ENCODE assay signal across 21 cellular contexts in genomic region chr3:60434323-60434722, GRCh38.
DNase-seq lines count a peak whose midpoint lies in the region; ATAC-seq, FAIRE-seq and TF ChIP-seq lines count a peak whose summit lies in the region.
"Had no signal": no experiment of that assay in that cellular context is flagged by ENCODE, and none has a peak within 500 bp of the region (broad histone marks: within the 10 kb centered on the region; RNA-seq: fewer than 3 reads in every experiment).

No MANE protein-coding gene starts in this region.

- H3K9ac ChIP-seq in H1 (replicated peaks in 1 of 4; ENCODE audit: extremely low read depth in 1 of 4, low read depth in 3 of 4, low read length in 3 of 4), result no peak overlapping the region
- H3K9ac ChIP-seq in mesendoderm (ENCODE audit: low read length), result no peak overlapping the region
- H3K9ac ChIP-seq: BLaER1 treated with 17β-estradiol and CSF1 and Interleukin-3, amounts not matched to agents 10 nM and 100 nM had no signal

- H2AK5ac ChIP-seq in H1 (ENCODE audit: low read depth, low read length), result no peak overlapping the region
- H2AK5ac ChIP-seq in mesendoderm (ENCODE audit: low read length), result no peak overlapping the region

- H3K4me3 ChIP-seq in H1 (ENCODE audit: extremely low read depth in 1 of 4, insufficient read depth in 2 of 4, low read depth in 3 of 4, low read length in 4 of 4) (no peak overlapping the region), mesendoderm (ENCODE audit: low read length) (no peak overlapping the region), neuron (ENCODE audit: low read length) (no peak overlapping the region)
- H3K4me3 ChIP-seq in CD8-positive, alpha-beta T cell (ENCODE audit: low read depth, low read length), result no peak overlapping the region
- H3K4me3 ChIP-seq: A549; BLaER1 treated with 17β-estradiol and CSF1 and Interleukin-3, amounts not matched to agents 10 nM and 100 nM had no signal

- no peak overlapping the region for H3K27ac ChIP-seq in H1 (ENCODE audit: low read depth, low read length)
- no peak overlapping the region for H3K27ac ChIP-seq in mesendoderm (ENCODE audit: low read depth, low read length)
- no peak overlapping the region for H3K27ac ChIP-seq in CD8-positive, alpha-beta T cell (ENCODE audit: low read depth, low read length)
- H3K27ac ChIP-seq: 22Rv1; A549; BLaER1 treated with 17β-estradiol and CSF1 and Interleukin-3, amounts not matched to agents 10 nM and 100 nM; C4-2B had no signal

- H3K4ac ChIP-seq in H1 (replicated peaks; ENCODE audit: insufficient read length, low read depth, low read length), result no peak overlapping the region
- no peak overlapping the region for H3K4ac ChIP-seq in mesendoderm (ENCODE audit: low read depth, low read length)

- no peak for TF ChIP-seq POLR2A in H1 (IDR thresholded peaks at IDR 0.05; ENCODE audit: control extremely low read depth in 1 of 2, low read depth in 2 of 2, low read length in 2 of 2)

- no peak overlapping the region for H3K27ac Mint-ChIP-seq in CD8-positive, alpha-beta T cell
- H3K27ac Mint-ChIP-seq: B cell had no signal

- FAIRE-seq in H1 (lab: Jason Lieb, UNC), result peak; percentile 48
- FAIRE-seq: A549, D721Med, G401.6, GM12891, GM19239 had no signal

- no peak overlapping the region for H4K91ac ChIP-seq in H1 (replicated peaks; ENCODE audit: insufficient read length, low read length)

- no peak for TF ChIP-seq RAD21 in H1 (IDR thresholded peaks at IDR 0.05 in 1 of 2, conservative IDR thresholded peaks at IDR 0.05 in 1 of 2; ENCODE audit: low read depth in 2 of 2, low read length in 2 of 2)

- H2BK120ac ChIP-seq in H1 (replicated peaks; ENCODE audit: low read depth, low read length), result no peak overlapping the region
- H2BK120ac ChIP-seq in mesendoderm (ENCODE audit: low read depth, low read length), result no peak overlapping the region

- H3K27me3 Mint-ChIP-seq in CD8-positive, alpha-beta T cell (ENCODE audit: low read depth), result no peaks in the 10 kb centered on the region
- H3K27me3 Mint-ChIP-seq: B cell; CD4-positive, alpha-beta memory T cell had no signal

- no peaks in the 10 kb centered on the region for H3K27me3 ChIP-seq in H1 (replicated peaks in 1 of 4; ENCODE audit: control insufficient read depth in 3 of 4, extremely low read depth in 1 of 4, insufficient read depth in 3 of 4, low read length in 3 of 4)
- H3K27me3 ChIP-seq in mesendoderm (ENCODE audit: insufficient read depth, low read length, poor library complexity), result no peaks in the 10 kb centered on the region
- H3K27me3 ChIP-seq in neuron (ENCODE audit: insufficient read depth, low read length), result no peaks in the 10 kb centered on the region
- H3K27me3 ChIP-seq in CD8-positive, alpha-beta T cell (ENCODE audit: insufficient read depth, low read length), result no peaks in the 10 kb centered on the region
- H3K27me3 ChIP-seq: BLaER1 treated with 17β-estradiol and CSF1 and Interleukin-3, amounts not matched to agents 10 nM and 100 nM had no signal

- CTCF ChIA-PET in H1 (lab: Charles Lee; ENCODE audit: partially characterized antibody), result no interaction called here
- CTCF ChIA-PET in CD8-positive, alpha-beta T cell (lab: Charles Lee), result no interaction called here

- no peak for ATAC-seq in CD8-positive, alpha-beta T cell
- no peak for ATAC-seq in GM19324 (IDR thresholded peaks at IDR 0.05; ENCODE audit: low FRiP score, unreplicated experiment)
- ATAC-seq: A549 had no signal

- H3K56ac ChIP-seq in H1 (replicated peaks; ENCODE audit: insufficient read length, low read depth, low read length) (no peak overlapping the region), mesendoderm (ENCODE audit: low read length) (no peak overlapping the region)

- H3K9me3 Mint-ChIP-seq in CD8-positive, alpha-beta T cell, result no peaks in the 10 kb centered on the region
- H3K9me3 Mint-ChIP-seq: CD4-positive, alpha-beta memory T cell had no signal

- DNase-seq in H1 (ENCODE audit: low read depth in 1 of 2, low spot score in 2 of 2) (no peak), mesendoderm (peak; percentile 21), inferior parietal cortex (ENCODE audit: extremely low spot score) (no peak)
- DNase-seq in CD8-positive, alpha-beta T cell, result no peak
- DNase-seq: AML-193; Caco-2; Calu3; CD4-positive, alpha-beta memory T cell; DMS79 treated with DMSO at 0.1 percent for 48 hours; GF-D8 had no signal

- no peaks in the 10 kb centered on the region for H3K9me3 ChIP-seq in H1 (ENCODE audit: insufficient read depth in 2 of 2, low read depth in 1 of 2, low read length in 1 of 2)
- no peaks in the 10 kb centered on the region for H3K9me3 ChIP-seq in neuron (ENCODE audit: low read length)
- H3K9me3 ChIP-seq in CD8-positive, alpha-beta T cell (ENCODE audit: low read length), result no peaks in the 10 kb centered on the region
- H3K9me3 ChIP-seq: A549; BLaER1 treated with 17β-estradiol and CSF1 and Interleukin-3, amounts not matched to agents 10 nM and 100 nM; Caco-2 had no signal

- no peak overlapping the region for H2BK15ac ChIP-seq in H1 (ENCODE audit: low read length)
- H2BK15ac ChIP-seq in mesendoderm (replicated peaks; ENCODE audit: low read depth), result no peak overlapping the region

- WGBS in H1 (ENCODE audit: extremely low coverage in 1 of 2, insufficient coverage in 1 of 2, insufficient read length in 1 of 2, insufficient replicate concordance in 2 of 2, low coverage in 1 of 2, low lambda C conversion rate in 2 of 2, missing lambda C conversion rate in 1 of 2), 2 experiments, result 5% methylated on average over 1 of the region's 1 CpG; no CpG with 5 or more reads in 1 of the 2 experiments
- WGBS in mesendoderm (ENCODE audit: extremely low coverage, insufficient coverage, low lambda C conversion rate), result no CpG with 5 or more reads among the region's 1 CpG

- intact Hi-C loops in CD8-positive, alpha-beta T cell (cut with DNase I, micrococcal nuclease), result no loop called here

- H3K36me3 ChIP-seq in H1 (ENCODE audit: control insufficient read depth in 2 of 4, insufficient read depth in 4 of 4, low read length in 3 of 4), result no peaks in the 10 kb centered on the region
- no peaks in the 10 kb centered on the region for H3K36me3 ChIP-seq in mesendoderm (ENCODE audit: control insufficient read depth, insufficient read depth, low read length)
- H3K36me3 ChIP-seq in neuron (ENCODE audit: insufficient read depth, low read length), result no peaks in the 10 kb centered on the region
- no peaks in the 10 kb centered on the region for H3K36me3 ChIP-seq in CD8-positive, alpha-beta T cell (ENCODE audit: insufficient read depth, low read length)
- H3K36me3 ChIP-seq: BLaER1 treated with 17β-estradiol and CSF1 and Interleukin-3, amounts not matched to agents 10 nM and 100 nM had no signal

- H3K79me2 ChIP-seq in H1 (ENCODE audit: control insufficient read depth in 1 of 2, insufficient read depth in 2 of 2, low read length in 2 of 2), result no peaks in the 10 kb centered on the region
- H3K79me2 ChIP-seq in mesendoderm (ENCODE audit: control insufficient read depth, insufficient read depth, low read length), result no peaks in the 10 kb centered on the region

- H4K20me1 ChIP-seq in H1 (replicated peaks in 1 of 2; ENCODE audit: control insufficient read depth in 1 of 2, insufficient read depth in 2 of 2, low read length in 2 of 2), result no peaks in the 10 kb centered on the region
- H4K20me1 ChIP-seq: BLaER1 treated with 17β-estradiol and CSF1 and Interleukin-3, amounts not matched to agents 10 nM and 100 nM had no signal

- H3K4me1 ChIP-seq in H1 (replicated peaks in 1 of 4; ENCODE audit: control insufficient read depth in 3 of 4, insufficient read depth in 4 of 4, low read length in 3 of 4), result peaks cover 0 to 3% (median 0%) of the 10 kb centered on the region in 4 experiments; a peak in 2 of 7 replicates
- H3K4me1 ChIP-seq in mesendoderm (ENCODE audit: control insufficient read depth, low read depth, low read length), result no peaks in the 10 kb centered on the region
- no peaks in the 10 kb centered on the region for H3K4me1 ChIP-seq in neuron (ENCODE audit: insufficient read depth, low read length)
- H3K4me1 ChIP-seq in CD8-positive, alpha-beta T cell (ENCODE audit: insufficient read depth, low read length), result no peaks in the 10 kb centered on the region
- H3K4me1 ChIP-seq: A549, Caco-2 had no signal

- no peak overlapping the region for H3K4me3 Mint-ChIP-seq in CD8-positive, alpha-beta T cell
- H3K4me3 Mint-ChIP-seq: B cell; CD4-positive, alpha-beta memory T cell had no signal

- no peak for TF ChIP-seq EP300 in H1 (IDR thresholded peaks at IDR 0.05; ENCODE audit: borderline replicate concordance in 1 of 2, low read depth in 2 of 2, low read length in 2 of 2)

- H3K14ac ChIP-seq in H1 (ENCODE audit: insufficient read length), result no peak overlapping the region

- no peak overlapping the region for H2BK12ac ChIP-seq in H1 (ENCODE audit: low read depth, low read length)

- H3K36me3 Mint-ChIP-seq in CD8-positive, alpha-beta T cell, result no peaks in the 10 kb centered on the region
- H3K36me3 Mint-ChIP-seq: CD4-positive, alpha-beta memory T cell had no signal

- no peak overlapping the region for H4K8ac ChIP-seq in H1 (ENCODE audit: extremely low read depth, insufficient read depth, low read length)
- H4K8ac ChIP-seq in mesendoderm (ENCODE audit: low read depth, low read length), result no peak overlapping the region

- no peak overlapping the region for H2BK5ac ChIP-seq in H1 (ENCODE audit: low read depth, low read length)
- no peak overlapping the region for H2BK5ac ChIP-seq in mesendoderm (ENCODE audit: low read length)

- H3K23ac ChIP-seq in H1 (ENCODE audit: insufficient read length) (no peak overlapping the region), mesendoderm (ENCODE audit: low read length) (no peak overlapping the region)

- H3K18ac ChIP-seq in H1 (ENCODE audit: extremely low read depth, low read length) (no peak overlapping the region), mesendoderm (ENCODE audit: low read length) (no peak overlapping the region)

- no peaks in the 10 kb centered on the region for H3K23me2 ChIP-seq in H1 (ENCODE audit: low read depth, low read length)

- H4K5ac ChIP-seq in H1 (ENCODE audit: insufficient read length, low read depth, low read length) (no peak overlapping the region), mesendoderm (ENCODE audit: low read length) (no peak overlapping the region)

- H3K79me1 ChIP-seq in H1 (ENCODE audit: low read depth, low read length) (no peaks in the 10 kb centered on the region), mesendoderm (ENCODE audit: low read length) (no peaks in the 10 kb centered on the region)

- peaks cover 17% of the 10 kb centered on the region for H3K4me1 Mint-ChIP-seq in CD8-positive, alpha-beta T cell (ENCODE audit: low read depth)
- H3K4me1 Mint-ChIP-seq: B cell; CD4-positive, alpha-beta memory T cell had no signal

- H2AFZ ChIP-seq in H1 (ENCODE audit: low read length), result no peak overlapping the region
- peak overlapping the region; percentile 58 for H2AFZ ChIP-seq in neuron (ENCODE audit: low read depth, low read length)

- no peak for TF ChIP-seq CTCF in H1 (IDR thresholded peaks at IDR 0.05; ENCODE audit: control extremely low read depth in 1 of 3, insufficient read depth in 1 of 3, low read depth in 1 of 3, low read length in 3 of 3)
- no peak for TF ChIP-seq CTCF in CD8-positive, alpha-beta T cell (IDR thresholded peaks at IDR 0.05)

- POLR2A ChIA-PET in H1 (lab: Charles Lee; ENCODE audit: partially characterized antibody), result no interaction called here
- POLR2A ChIA-PET in CD8-positive, alpha-beta T cell (lab: Charles Lee), result no interaction called here

- H2BK20ac ChIP-seq in H1 (ENCODE audit: low read length), result no peak overlapping the region

- H3K4me2 ChIP-seq in H1 (ENCODE audit: insufficient read depth in 1 of 2, low read depth in 2 of 2, low read length in 2 of 2) (no peak overlapping the region), mesendoderm (ENCODE audit: low read length) (no peak overlapping the region)
- H3K4me2 ChIP-seq: A549; BLaER1 treated with 17β-estradiol and CSF1 and Interleukin-3, amounts not matched to agents 10 nM and 100 nM had no signal
